Comparison of ENCODE assay signal across 6 cellular contexts in genomic region chr19:36041092-36041491, GRCh38. TPM values are rescaled to one million over a fixed set of nuclear protein-coding genes. Genes with fewer than 3 reads are reported as not detected.
A peak's percentile ranks its signal among the peaks of the same experiment; 100 is the strongest.
DNase-seq lines count a peak whose midpoint lies in the region; TF ChIP-seq lines count a peak whose summit lies in the region.
"Not testable (repeated sequence)": the region's sequence is repeated elsewhere in the genome, so short reads cannot be mapped to it uniquely, and the experiment has no call there.
"Had no signal": no experiment of that assay in that cellular context is flagged by ENCODE, and none has a peak within 500 bp of the region (broad histone marks: within the 10 kb centered on the region; RNA-seq: fewer than 3 reads in every experiment).

No MANE protein-coding gene starts in this region.

- H3K27ac Mint-ChIP-seq in chondrocyte (ENCODE audit: unreplicated experiment): peak overlapping the region; percentile 71
- peak overlapping the region; percentile 90 for H3K27ac Mint-ChIP-seq in mesothelial cell of epicardium

- H3K4me3 ChIP-seq in GM23248; thyroid gland (replicated peaks in 1 of 3): not testable (repeated sequence)

- peaks cover 16% of the 10 kb centered on the region for H3K4me1 ChIP-seq in GM23248 (ENCODE audit: insufficient read depth)
- H3K4me1 ChIP-seq in thyroid gland: peaks cover 4 to 10% of the 10 kb centered on the region in 2 donors

- in situ Hi-C loops in GM23248 (cut with MboI): not testable (repeated sequence)

- not testable (repeated sequence) for H3K27me3 ChIP-seq in GM23248 (replicated peaks; ENCODE audit: insufficient read depth); thyroid gland

- H3K4me3 Mint-ChIP-seq in chondrocyte (ENCODE audit: unreplicated experiment); mesothelial cell of epicardium: not testable (repeated sequence)

- H3K27ac ChIP-seq in GM23248: peak overlapping the region; percentile 68
- peak overlapping the region in 2 of 3 donors; percentile 11 to 18 for H3K27ac ChIP-seq in thyroid gland

- not testable (repeated sequence) for H3K9me3 Mint-ChIP-seq in chondrocyte (ENCODE audit: low read depth); mesothelial cell of epicardium

- not testable (repeated sequence) for H3F3A ChIP-seq in GM23248 (ENCODE audit: insufficient read depth)

- not testable (repeated sequence) for TF ChIP-seq CTCF in chondrocyte (IDR thresholded peaks at IDR 0.05); mesothelial cell of epicardium (IDR thresholded peaks at IDR 0.05; ENCODE audit: unreplicated experiment); thyroid gland (IDR thresholded peaks at IDR 0.05)

- peak overlapping the region; percentile 62 for H3K4me2 ChIP-seq in GM23248 (ENCODE audit: unreplicated experiment)

- DNase-seq in GM23248; chondrocyte (ENCODE audit: low spot score); mesothelial cell of epicardium (ENCODE audit: low spot score in 2 of 2, unreplicated experiment in 2 of 2); thyroid gland: not testable (repeated sequence)

- not testable (repeated sequence) for H3K27me3 Mint-ChIP-seq in chondrocyte (ENCODE audit: low read depth); mesothelial cell of epicardium (ENCODE audit: low read depth)

- intact Hi-C loops in thyroid gland (cut with DNase I): not testable (repeated sequence)

- H3K36me3 ChIP-seq in GM23248 (ENCODE audit: low read depth); thyroid gland: not testable (repeated sequence)

- 91 to 93% methylated on average over 6 of the region's 6 CpGs for WGBS in GM23248 (ENCODE audit: low coverage in 1 of 2, low lambda C conversion rate in 2 of 2, missing lambda C conversion rate in 2 of 2), 2 experiments
- 88 to 91% methylated on average over 6 of the region's 6 CpGs for WGBS in thyroid gland, 2 donors

- not testable (repeated sequence) for H4K20me1 ChIP-seq in GM23248 (ENCODE audit: insufficient read depth)

- not testable (repeated sequence) for H3K9ac ChIP-seq in GM23248

- H3K36me3 Mint-ChIP-seq in chondrocyte (ENCODE audit: low read depth): not testable (repeated sequence)
- H3K36me3 Mint-ChIP-seq in mesothelial cell of epicardium: peaks cover 10% of the 10 kb centered on the region

- not testable (repeated sequence) for H3K9me3 ChIP-seq in GM23248 (ENCODE audit: low read depth); thyroid gland

- not testable (repeated sequence) for H3K9me2 ChIP-seq in GM23248 (ENCODE audit: insufficient read depth)

- not testable (repeated sequence) for H3K79me2 ChIP-seq in GM23248 (ENCODE audit: insufficient read depth)

- peaks cover 14% of the 10 kb centered on the region for H3K4me1 Mint-ChIP-seq in chondrocyte (ENCODE audit: low read depth)
- peaks cover 20% of the 10 kb centered on the region for H3K4me1 Mint-ChIP-seq in mesothelial cell of epicardium

- TF ChIP-seq POLR2A in thyroid gland (IDR thresholded peaks at IDR 0.05): not testable (repeated sequence)

- H2AFZ ChIP-seq in GM23248: peak overlapping the region; percentile 75

RNA-seq across cellular contexts. Expression of gene CLIP3, which starts 8.4 kb away (rescaled TPM):
- total RNA-seq in GM23248 (2014; rRNA removed; shearing (Covaris generic)): 10.9 and 14.9 TPM in 2 replicates
- 48.2 and 49.0 TPM in 2 replicates for polyA plus RNA-seq in GM23248 (2016; fragmentation: Nextera tagmentation; extraction: Ambion mirVana)
- 51.2 to 59.0 TPM (median 53.8 TPM) in 3 replicates for total RNA-seq in chondrocyte
- total RNA-seq in mesothelial cell of epicardium: 58.5 to 59.0 TPM (median 59.0 TPM) in 3 replicates
- 1 to 10 TPM; 1.9 to 3.8 (median 2.9) TPM for total RNA-seq in thyroid gland

RNA-seq across cellular contexts. Expression of gene THAP8, which starts 13.0 kb away (rescaled TPM):
- 3.8 and 8.2 TPM in 2 replicates for total RNA-seq in GM23248 (2014; rRNA removed; shearing (Covaris generic))
- 11.8 and 12.8 TPM in 2 replicates for polyA plus RNA-seq in GM23248 (2016; fragmentation: Nextera tagmentation; extraction: Ambion mirVana)
- 6.6 to 10.2 TPM (median 8.9 TPM) in 3 replicates for total RNA-seq in chondrocyte
- 8.9 to 9.7 TPM (median 9.2 TPM) in 3 replicates for total RNA-seq in mesothelial cell of epicardium
- total RNA-seq in thyroid gland: 10 to 100 TPM in 2 of 4 donors, 1 to 10 TPM in 2; 5.0 to 14.2 (median 10.1) TPM

RNA-seq across cellular contexts. Expression of gene WDR62, which starts 13.6 kb away (rescaled TPM):
- total RNA-seq in GM23248 (2014; rRNA removed; shearing (Covaris generic)): 2.8 and 3.4 TPM in 2 replicates
- polyA plus RNA-seq in GM23248 (2016; fragmentation: Nextera tagmentation; extraction: Ambion mirVana): 2.6 and 2.7 TPM in 2 replicates
- total RNA-seq in chondrocyte: 3.0 to 6.0 TPM (median 3.7 TPM) in 3 replicates
- 5.1 to 7.1 TPM (median 5.9 TPM) in 3 replicates for total RNA-seq in mesothelial cell of epicardium
- 1 to 10 TPM in 1 of 4 donors, under 1 TPM in 3; 0.78 to 1.8 (median 0.84) TPM for total RNA-seq in thyroid gland

RNA-seq across cellular contexts. Expression of gene ALKBH6, which starts 27.1 kb away (rescaled TPM):
- total RNA-seq in GM23248 (2014; rRNA removed; shearing (Covaris generic)): 32.1 and 34.1 TPM in 2 replicates
- 25.6 and 29.2 TPM in 2 replicates for polyA plus RNA-seq in GM23248 (2016; fragmentation: Nextera tagmentation; extraction: Ambion mirVana)
- total RNA-seq in chondrocyte: 17.9 to 23.7 TPM (median 19.9 TPM) in 3 replicates
- total RNA-seq in mesothelial cell of epicardium: 26.3 to 28.9 TPM (median 28.7 TPM) in 3 replicates
- 10 to 100 TPM; 15.4 to 60.9 (median 32.0) TPM for total RNA-seq in thyroid gland

RNA-seq across cellular contexts. Expression of gene SYNE4, which starts 32.5 kb away (rescaled TPM):
- not detected in 2 replicates for total RNA-seq in GM23248 (2014; rRNA removed; shearing (Covaris generic))
- polyA plus RNA-seq in GM23248 (2016; fragmentation: Nextera tagmentation; extraction: Ambion mirVana): 0.11 and 0.31 TPM in 2 replicates
- 0.27 to 1.2 TPM (median 0.49 TPM) in 3 replicates for total RNA-seq in chondrocyte
- total RNA-seq in mesothelial cell of epicardium: 16.8 to 17.0 TPM (median 17.0 TPM) in 3 replicates
- 10 to 100 TPM in 3 of 4 donors, 1 to 10 TPM in 1; 9.7 to 15.4 (median 12.6) TPM for total RNA-seq in thyroid gland
- total RNA-seq: M059J, right atrium auricular region had no signal
